In genomic region chr2:174833737-174834136, GRCh38 we compare ENCODE assay signal across 27 cellular contexts.
DNase-seq lines count a peak whose midpoint lies in the region; ATAC-seq and TF ChIP-seq lines count a peak whose summit lies in the region.
"Had no signal": no experiment of that assay in that cellular context is flagged by ENCODE, and none has a peak within 500 bp of the region (broad histone marks: within the 10 kb centered on the region; RNA-seq: fewer than 3 reads in every experiment).

No MANE protein-coding gene starts in this region.

- H3K27me3 Mint-ChIP-seq in CD4-positive, alpha-beta memory T cell: no peaks in the 10 kb centered on the region
- no peaks in the 10 kb centered on the region for H3K27me3 Mint-ChIP-seq in activated CD4-positive, alpha-beta memory T cell treated with anti-CD3 and anti-CD28 coated beads, Interleukin-2, amount 10 ng/mL, durations not matched to agents 7 days and 5 days
- H3K27me3 Mint-ChIP-seq in immature natural killer cell (ENCODE audit: low read depth in 3 of 3) (peaks cover 4 to 10% (median 6%) of the 10 kb centered on the region in 3 donors), nephron progenitor cell (ENCODE audit: low read depth, poor library complexity) (no peaks in the 10 kb centered on the region)

- peaks cover 2 to 16% (median 12%) of the 10 kb centered on the region in 8 donors for H3K9me3 Mint-ChIP-seq in CD4-positive, alpha-beta memory T cell
- peaks cover 5% of the 10 kb centered on the region for H3K9me3 Mint-ChIP-seq in activated CD4-positive, alpha-beta memory T cell treated with anti-CD3 and anti-CD28 coated beads, Interleukin-2, amount 10 ng/mL, durations not matched to agents 7 days and 5 days
- H3K9me3 Mint-ChIP-seq in immature natural killer cell (peaks cover 0 to 12% (median 9%) of the 10 kb centered on the region in 6 donors), nephron progenitor cell (peaks cover 7% of the 10 kb centered on the region)

- H3K9me3 ChIP-seq in CD4-positive, alpha-beta memory T cell (ENCODE audit: control insufficient read depth in 1 of 2, low read length in 2 of 2): no peaks in the 10 kb centered on the region
- H3K9me3 ChIP-seq in body of pancreas: no peaks in the 10 kb centered on the region
- H3K9me3 ChIP-seq: HAP-1, transverse colon had no signal

- H3K4me1 Mint-ChIP-seq in CD4-positive, alpha-beta memory T cell: peaks cover 6 to 12% (median 9%) of the 10 kb centered on the region in 4 donors
- peaks cover 24% of the 10 kb centered on the region for H3K4me1 Mint-ChIP-seq in activated CD4-positive, alpha-beta memory T cell treated with anti-CD3 and anti-CD28 coated beads, Interleukin-2, amount 10 ng/mL, durations not matched to agents 7 days and 5 days
- H3K4me1 Mint-ChIP-seq in immature natural killer cell: peaks cover 8 to 27% of the 10 kb centered on the region in 2 donors
- peaks cover 26% of the 10 kb centered on the region for H3K4me1 Mint-ChIP-seq in nephron progenitor cell
- H3K4me1 Mint-ChIP-seq: IgD-negative memory B cell had no signal

- TF ChIP-seq POLR2A in body of pancreas (IDR thresholded peaks at IDR 0.05): no peak

- 86 to 94% methylated on average over 3 of the region's 3 CpGs for WGBS in body of pancreas, 2 donors

- TF ChIP-seq CTCF in body of pancreas (IDR thresholded peaks at IDR 0.05) (no peak), nephron progenitor cell (IDR thresholded peaks at IDR 0.05) (no peak)

- CTCF ChIA-PET in CD4-positive, alpha-beta memory T cell (lab: Charles Lee; ENCODE audit: partially characterized antibody): no interaction called here
- CTCF ChIA-PET in activated CD4-positive, alpha-beta memory T cell treated with anti-CD3 and anti-CD28 coated beads, Interleukin-2, amount 10 ng/mL, durations not matched to agents 7 days and 5 days (lab: Charles Lee): no interaction called here

- no peak overlapping the region for H3K4me3 ChIP-seq in CD4-positive, alpha-beta memory T cell (ENCODE audit: low read length in 2 of 2)
- no peak overlapping the region for H3K4me3 ChIP-seq in body of pancreas
- H3K4me3 ChIP-seq: HAP-1, transverse colon had no signal

- peak overlapping the region in 4 of 7 donors; percentile 25 to 81 (median 60) for H3K27ac Mint-ChIP-seq in CD4-positive, alpha-beta memory T cell
- H3K27ac Mint-ChIP-seq in activated CD4-positive, alpha-beta memory T cell treated with anti-CD3 and anti-CD28 coated beads, Interleukin-2, amount 10 ng/mL, durations not matched to agents 7 days and 5 days: no peak overlapping the region
- H3K27ac Mint-ChIP-seq in immature natural killer cell: peak overlapping the region in 4 of 6 donors; percentile 4 to 70 (median 34)
- H3K27ac Mint-ChIP-seq in nephron progenitor cell: no peak overlapping the region
- H3K27ac Mint-ChIP-seq: dendritic cell treated with granulocyte-macrophage colony-stimulating factor and Interleukin-4, amounts not matched to agents 40 ng/mL and 50 ng/mL, for 4 days; nephron had no signal

- H3K27me3 ChIP-seq in CD4-positive, alpha-beta memory T cell (ENCODE audit: insufficient read depth, low read length): no peaks in the 10 kb centered on the region
- H3K27me3 ChIP-seq in body of pancreas: no peaks in the 10 kb centered on the region
- H3K27me3 ChIP-seq: transverse colon had no signal

- peak in 1 of 5 donors; percentile 15 for DNase-seq in CD4-positive, alpha-beta memory T cell
- peak; percentile 16 for DNase-seq in ELR (ENCODE audit: low read depth)
- peak; percentile 26 for DNase-seq in activated CD4-positive, alpha-beta memory T cell treated with anti-CD3 and anti-CD28 coated beads, Interleukin-2, amount 10 ng/mL, durations not matched to agents 7 days and 5 days
- DNase-seq in immature natural killer cell: peak; percentile 8 to 43 (median 30)
- no peak for DNase-seq in NCI-H69 (lab: John Stamatoyannopoulos, UW)
- DNase-seq in body of pancreas: no peak
- no peak for DNase-seq in nephron progenitor cell
- DNase-seq: activated CD4-positive, alpha-beta T cell treated with anti-CD3 and anti-CD28 coated beads for 48 hours; activated CD8-positive, alpha-beta memory T cell treated with anti-CD3 and anti-CD28 coated beads, Interleukin-2, amount 50 U/mL, for 4 hours; activated effector memory CD4-positive, alpha-beta T cell treated with anti-CD3 and anti-CD28 coated beads, Interleukin-2, amount 50 U/mL, for 16 hours; DMS153; left ventricle myocardium superior; NCI-H1048; NCI-H1694; NCI-H748 treated with DMSO at 0.1 percent for 48 hours; SIG-M5; stimulated activated CD4-positive, alpha-beta T cell treated with anti-CD3 and anti-CD28 coated beads, Interleukin-4, amount 100 ng/mL, for 24 hours; T-helper 9 cell; transverse colon had no signal

- peak overlapping the region in 4 of 8 donors; percentile 3 to 37 (median 20) for H3K4me3 Mint-ChIP-seq in CD4-positive, alpha-beta memory T cell
- no peak overlapping the region for H3K4me3 Mint-ChIP-seq in activated CD4-positive, alpha-beta memory T cell treated with anti-CD3 and anti-CD28 coated beads, Interleukin-2, amount 10 ng/mL, durations not matched to agents 7 days and 5 days
- H3K4me3 Mint-ChIP-seq in immature natural killer cell (peak overlapping the region in 4 of 5 donors; percentile 13 to 61 (median 48)), nephron progenitor cell (no peak overlapping the region)
- H3K4me3 Mint-ChIP-seq: dendritic cell treated with granulocyte-macrophage colony-stimulating factor and Interleukin-4, amounts not matched to agents 40 ng/mL and 50 ng/mL, for 4 days; nephron had no signal

- H3K36me3 ChIP-seq in CD4-positive, alpha-beta memory T cell (ENCODE audit: insufficient read depth, low read length): no peaks in the 10 kb centered on the region
- H3K36me3 ChIP-seq in body of pancreas (replicated peaks in 1 of 2; ENCODE audit: insufficient read depth in 1 of 2, low read depth in 2 of 2): no peaks in the 10 kb centered on the region
- H3K36me3 ChIP-seq: HAP-1, transverse colon had no signal

- H3K4me1 ChIP-seq in CD4-positive, alpha-beta memory T cell (ENCODE audit: insufficient read depth, low read length): peaks cover 7% of the 10 kb centered on the region
- no peaks in the 10 kb centered on the region for H3K4me1 ChIP-seq in body of pancreas
- H3K4me1 ChIP-seq: transverse colon had no signal

- POLR2A ChIA-PET in CD4-positive, alpha-beta memory T cell (lab: Charles Lee; ENCODE audit: partially characterized antibody): no interaction called here
- POLR2A ChIA-PET in activated CD4-positive, alpha-beta memory T cell treated with anti-CD3 and anti-CD28 coated beads, Interleukin-2, amount 10 ng/mL, durations not matched to agents 7 days and 5 days (lab: Charles Lee): no interaction called here

- peaks cover 2 to 12% of the 10 kb centered on the region in 2 donors for H3K36me3 Mint-ChIP-seq in CD4-positive, alpha-beta memory T cell
- H3K36me3 Mint-ChIP-seq in activated CD4-positive, alpha-beta memory T cell treated with anti-CD3 and anti-CD28 coated beads, Interleukin-2, amount 10 ng/mL, durations not matched to agents 7 days and 5 days (ENCODE audit: low read depth): peaks cover 6% of the 10 kb centered on the region
- peaks cover 0 to 10% (median 9%) of the 10 kb centered on the region in 3 donors for H3K36me3 Mint-ChIP-seq in immature natural killer cell
- H3K36me3 Mint-ChIP-seq in nephron progenitor cell (ENCODE audit: low read depth): peaks cover 61% of the 10 kb centered on the region

- no peak overlapping the region for H3K27ac ChIP-seq in CD4-positive, alpha-beta memory T cell (ENCODE audit: low read depth, low read length)
- no peak overlapping the region for H3K27ac ChIP-seq in body of pancreas
- H3K27ac ChIP-seq: transverse colon, VCaP had no signal

- intact Hi-C loops in CD4-positive, alpha-beta memory T cell (cut with micrococcal nuclease): no loop called here
- intact Hi-C loops in body of pancreas (cut with DNase I): no loop called here

- ATAC-seq in HG02623 (IDR thresholded peaks at IDR 0.05; ENCODE audit: unreplicated experiment) (no peak), body of pancreas (no peak)
- ATAC-seq: esophagus mucosa, left ventricle myocardium superior, Panc1 had no signal

Comparison
In these comparisons a context has a peak if more than half of its experiments do, and no peak if none do; other contexts are left out.
1. DNase-seq: peak in ELR (single experiment), activated CD4-positive, alpha-beta memory T cell treated with anti-CD3 and anti-CD28 coated beads, Interleukin-2, amount 10 ng/mL, durations not matched to agents 7 days and 5 days (single experiment) and immature natural killer cell (3 of 3); none in NCI-H69 (single experiment), body of pancreas (0 of 4) and nephron progenitor cell (single experiment).
2. H3K27ac Mint-ChIP-seq: peak in CD4-positive, alpha-beta memory T cell (4 of 7) and immature natural killer cell (4 of 6); none in activated CD4-positive, alpha-beta memory T cell treated with anti-CD3 and anti-CD28 coated beads, Interleukin-2, amount 10 ng/mL, durations not matched to agents 7 days and 5 days (single experiment) and nephron progenitor cell (single experiment).
3. H3K4me3 Mint-ChIP-seq: peak in immature natural killer cell (4 of 5); none in activated CD4-positive, alpha-beta memory T cell treated with anti-CD3 and anti-CD28 coated beads, Interleukin-2, amount 10 ng/mL, durations not matched to agents 7 days and 5 days (single experiment) and nephron progenitor cell (single experiment).